Comparison of ENCODE assay signal across 8 cellular contexts in genomic region chr15:48855501-48856440, GRCh38. TPM values are rescaled to one million over a fixed set of nuclear protein-coding genes. Genes with fewer than 3 reads are reported as not detected.
A peak's percentile ranks its signal among the peaks of the same experiment; 100 is the strongest.
DNase-seq lines count a peak whose midpoint lies in the region; ATAC-seq, FAIRE-seq and TF ChIP-seq lines count a peak whose summit lies in the region.

No MANE protein-coding gene starts in this region.

- no peaks in the 10 kb centered on the region for H3K36me3 ChIP-seq in H7 (replicated peaks; ENCODE audit: control insufficient read depth, insufficient read depth, low read length)

- peak; percentile 35 for DNase-seq in H7
- peak; percentile 28 for DNase-seq in RCC 7860 (ENCODE audit: low spot score)
- DNase-seq in foreskin keratinocyte: peak in 1 of 2 donors; percentile 33
- DNase-seq in skeletal muscle cell (ENCODE audit: low read depth): peak; percentile 41
- no peak for DNase-seq in effector CD4-positive, alpha-beta T cell
- DNase-seq in activated T-cell treated with anti-CD3 and anti-CD28 coated beads, Interleukin-2, amount 50 U/mL, for 1 hour: no peak
- no peak for DNase-seq in 8988T

- ATAC-seq in foreskin keratinocyte (peak; percentile 65), GM21737 (IDR thresholded peaks at IDR 0.05; ENCODE audit: unreplicated experiment) (no peak)

- H3K4me3 ChIP-seq in H7 (ENCODE audit: insufficient read depth, low read depth, low read length) (no peak overlapping the region), skeletal muscle cell (ENCODE audit: low read depth, low read length) (no peak overlapping the region)

- H3K4me1 ChIP-seq in foreskin keratinocyte: no peaks in the 10 kb centered on the region

- H3K27me3 ChIP-seq in H7 (ENCODE audit: control insufficient read depth, insufficient read depth, low read length): no peaks in the 10 kb centered on the region
- no peaks in the 10 kb centered on the region for H3K27me3 ChIP-seq in foreskin keratinocyte

- peak; percentile 22 for FAIRE-seq in RCC 7860 (lab: Jason Lieb, UNC)

- H3K27ac ChIP-seq in foreskin keratinocyte: no peak overlapping the region

- TF ChIP-seq CTCF in foreskin keratinocyte (conservative IDR thresholded peaks at IDR 0.05): peak; percentile 70

RNA-seq across cellular contexts. Expression of gene EID1, which starts 22.2 kb away (rescaled TPM):
- total RNA-seq in H7 (2014; rRNA removed; shearing (Covaris generic)): 85.5 and 88.7 TPM in 2 replicates
- 78.2 and 78.4 TPM in 2 replicates for total RNA-seq in foreskin keratinocyte
- 56.9 and 61.8 TPM in 2 replicates for polyA plus RNA-seq in foreskin keratinocyte

RNA-seq across cellular contexts. Expression of gene CEP152, which starts 44.9 kb away (rescaled TPM):
- 5.5 and 9.2 TPM in 2 replicates for total RNA-seq in H7 (2014; rRNA removed; shearing (Covaris generic))
- total RNA-seq in foreskin keratinocyte: 7.9 and 8.6 TPM in 2 replicates
- 1.4 and 1.7 TPM in 2 replicates for polyA plus RNA-seq in foreskin keratinocyte

Comparison
In these comparisons a context has a peak if more than half of its experiments do, and no peak if none do; other contexts are left out.
1. DNase-seq: peak in H7 (single experiment), RCC 7860 (single experiment) and skeletal muscle cell (single experiment); none in effector CD4-positive, alpha-beta T cell (single experiment), activated T-cell treated with anti-CD3 and anti-CD28 coated beads, Interleukin-2, amount 50 U/mL, for 1 hour (single experiment) and 8988T (single experiment).